ENCODE assay signal across 8 cellular contexts in the genomic region with DNA sequence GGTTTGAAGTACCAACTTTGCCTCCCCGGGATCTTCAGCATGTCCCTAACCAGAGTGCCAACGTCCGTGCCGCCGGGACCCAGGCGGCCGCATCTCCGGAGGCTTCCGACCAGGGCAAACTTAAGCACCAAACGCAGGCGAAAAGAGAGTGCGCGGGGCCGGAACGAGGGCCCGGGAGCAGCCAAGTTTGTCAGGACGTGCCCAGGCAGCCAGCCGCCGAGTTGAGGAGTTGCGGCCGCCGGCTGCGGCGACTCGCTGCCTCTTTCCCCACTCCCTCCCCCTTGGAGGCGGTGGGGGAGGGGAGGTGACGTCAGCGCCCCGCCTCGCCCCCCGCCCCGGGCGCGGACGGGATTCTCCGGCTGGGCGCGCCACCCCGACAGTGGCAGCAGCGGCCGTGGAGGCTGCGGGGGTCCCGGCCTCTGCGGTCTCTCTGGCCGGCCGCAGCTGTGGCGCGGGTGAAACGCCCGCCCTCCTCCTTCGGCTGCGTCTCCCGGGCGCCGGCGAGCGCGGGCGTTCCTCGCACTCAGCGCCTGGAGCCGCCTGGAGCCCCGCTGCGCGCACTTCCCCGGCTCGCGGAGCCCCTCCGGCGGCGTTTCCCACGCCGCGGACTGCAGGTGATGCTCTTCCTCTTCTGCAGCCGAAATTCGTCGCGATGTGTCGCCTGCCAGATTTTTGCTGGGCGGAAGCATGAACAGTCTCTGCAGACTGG. TPM values are rescaled to one million over a fixed set of nuclear protein-coding genes. Genes with fewer than 3 reads are reported as not detected.
DNase-seq lines count a peak whose midpoint lies in the region; ATAC-seq and TF ChIP-seq lines count a peak whose summit lies in the region.

No MANE protein-coding gene starts in this region.

- H3K9me3 Mint-ChIP-seq in GM23338, result peaks cover 3% of the 10 kb centered on the region; the same call in 2 of the 3 replicates
- no peaks in the 10 kb centered on the region for H3K9me3 Mint-ChIP-seq in endothelial cell (ENCODE audit: unreplicated experiment)

- H3K27ac ChIP-seq in 22Rv1, result peak overlapping the region; percentile 76
- no peak overlapping the region for H3K27ac ChIP-seq in GM23338 (ENCODE audit: low read depth)
- peak overlapping the region; percentile 98 for H3K27ac ChIP-seq in RWPE2 (ENCODE audit: poor library complexity, severe bottlenecking)
- H3K27ac ChIP-seq in mesendoderm (ENCODE audit: low read depth, low read length), result peak overlapping the region; percentile 77
- H3K27ac ChIP-seq in upper lobe of left lung, result peak overlapping the region; percentile 75 to 90 (median 82)

- H3K4me1 Mint-ChIP-seq in GM23338 (peaks cover 30% of the 10 kb centered on the region), endothelial cell (ENCODE audit: unreplicated experiment) (peaks cover 22% of the 10 kb centered on the region)

- TF ChIP-seq CTCF in 22Rv1 (IDR thresholded peaks at IDR 0.05), result peak; percentile 12; the same call in 1 of the 2 replicates
- TF ChIP-seq CTCF in GM23338 (conservative IDR thresholded peaks at IDR 0.05; ENCODE audit: low read depth in 2 of 2), result 0 out of 4 replicates have a peak, but pooled peaks of 1 of the 2 experiments have one; percentile 5
- no peak for TF ChIP-seq CTCF in RWPE2 (IDR thresholded peaks at IDR 0.05; ENCODE audit: poor library complexity, severe bottlenecking)
- TF ChIP-seq CTCF in endothelial cell (IDR thresholded peaks at IDR 0.05; ENCODE audit: unreplicated experiment), result no peak
- TF ChIP-seq CTCF in upper lobe of left lung (IDR thresholded peaks at IDR 0.05), result peak in 2 of 6 experiments; percentile 9 to 16

- peak overlapping the region; percentile 74 for H3K4ac ChIP-seq in mesendoderm (ENCODE audit: low read depth, low read length)

- H3K36me3 ChIP-seq in GM23338 (ENCODE audit: insufficient read depth) (no peaks in the 10 kb centered on the region), RWPE2 (ENCODE audit: low read depth) (0 out of 2 replicates have a peak, but pooled peaks cover 3% of the 10 kb centered on the region), mesendoderm (ENCODE audit: control insufficient read depth, insufficient read depth, low read length) (no peaks in the 10 kb centered on the region), upper lobe of left lung (no peaks in the 10 kb centered on the region)

- TF ChIP-seq EP300 in upper lobe of left lung (IDR thresholded peaks at IDR 0.05), result peak in 2 of 4 donors; percentile 29 to 54

- ATAC-seq in GM23338, result peak; percentile 20
- peak; percentile 22 for ATAC-seq in RWPE2 (ENCODE audit: low read depth)
- ATAC-seq in upper lobe of left lung (ENCODE audit: low FRiP score in 2 of 2), result peak; percentile 73 to 80
- no peak for ATAC-seq in HG03460 (IDR thresholded peaks at IDR 0.05; ENCODE audit: unreplicated experiment)

- H3K27me3 Mint-ChIP-seq in GM23338 (ENCODE audit: insufficient read depth, low read depth, poor library complexity) (peaks cover 29% of the 10 kb centered on the region), endothelial cell (ENCODE audit: unreplicated experiment) (peaks cover 15% of the 10 kb centered on the region)

- TF ChIP-seq POLR2A in upper lobe of left lung (IDR thresholded peaks at IDR 0.05), result peak in 3 of 4 donors; percentile 56 to 74 (median 72)

- H3K36me3 Mint-ChIP-seq in GM23338 (ENCODE audit: low read depth), result peaks cover 3% of the 10 kb centered on the region; the same call in 2 of the 3 replicates
- H3K36me3 Mint-ChIP-seq in endothelial cell (ENCODE audit: low read depth, unreplicated experiment), result peaks cover 6% of the 10 kb centered on the region

- 0 out of 2 replicates have a peak, but pooled peaks cover 2% of the 10 kb centered on the region for H3F3A ChIP-seq in GM23338 (replicated peaks; ENCODE audit: low read depth)

- peak overlapping the region; percentile 67 for H2BK5ac ChIP-seq in mesendoderm (ENCODE audit: low read length)

- peaks cover 2% of the 10 kb centered on the region; the same call in 1 of the 2 replicates for H4K20me1 ChIP-seq in GM23338 (replicated peaks; ENCODE audit: insufficient read depth)

- WGBS in mesendoderm (ENCODE audit: extremely low coverage, insufficient coverage, low lambda C conversion rate), result no CpG with 5 or more reads among the region's 80 CpGs
- 1 to 2% methylated on average over 12 to 33 of the region's 80 CpGs for WGBS in upper lobe of left lung, 2 donors

- H2BK120ac ChIP-seq in mesendoderm (ENCODE audit: low read depth, low read length), result peak overlapping the region; percentile 63

- peak overlapping the region; percentile 79 for H3K4me3 ChIP-seq in GM23338
- peak overlapping the region; percentile 97 for H3K4me3 ChIP-seq in RWPE2 (ENCODE audit: severe bottlenecking)
- peak overlapping the region; percentile 85 for H3K4me3 ChIP-seq in mesendoderm (ENCODE audit: low read length)
- peak overlapping the region; percentile 8 to 89 (median 76) for H3K4me3 ChIP-seq in upper lobe of left lung

- H3K27ac Mint-ChIP-seq in GM23338, result no peak overlapping the region
- H3K27ac Mint-ChIP-seq in endothelial cell (ENCODE audit: unreplicated experiment), result peak overlapping the region; percentile 89

- no peak overlapping the region for H4K5ac ChIP-seq in mesendoderm (ENCODE audit: low read length)

- no peak overlapping the region for H2AK5ac ChIP-seq in mesendoderm (ENCODE audit: low read length)

- H3K18ac ChIP-seq in mesendoderm (ENCODE audit: low read length), result peak overlapping the region; percentile 86

- H3K56ac ChIP-seq in mesendoderm (ENCODE audit: low read length), result peak overlapping the region; percentile 87

- H2BK15ac ChIP-seq in mesendoderm (replicated peaks; ENCODE audit: low read depth), result peak overlapping the region; percentile 39

- no peaks in the 10 kb centered on the region for H3K79me1 ChIP-seq in mesendoderm (ENCODE audit: low read length)

- H3K9ac ChIP-seq in mesendoderm (ENCODE audit: low read length), result peak overlapping the region; percentile 78

- H3K27me3 ChIP-seq in GM23338 (ENCODE audit: insufficient read depth) (peaks cover 40% of the 10 kb centered on the region), RWPE2 (ENCODE audit: insufficient read depth, poor library complexity, severe bottlenecking) (no peaks in the 10 kb centered on the region), mesendoderm (ENCODE audit: insufficient read depth, low read length, poor library complexity) (no peaks in the 10 kb centered on the region), upper lobe of left lung (peaks cover 0 to 5% (median 0%) of the 10 kb centered on the region in 4 donors)

- H3K4me2 ChIP-seq in GM23338, result peak overlapping the region; percentile 89
- H3K4me2 ChIP-seq in mesendoderm (ENCODE audit: low read length), result peak overlapping the region; percentile 95

- H3K4me1 ChIP-seq in GM23338 (ENCODE audit: insufficient read depth), result peaks cover 27% of the 10 kb centered on the region
- peaks cover 22% of the 10 kb centered on the region for H3K4me1 ChIP-seq in RWPE2 (ENCODE audit: insufficient read depth, poor library complexity, severe bottlenecking)
- H3K4me1 ChIP-seq in mesendoderm (ENCODE audit: control insufficient read depth, low read depth, low read length), result peaks cover 8% of the 10 kb centered on the region
- peaks cover 0 to 44% (median 4%) of the 10 kb centered on the region in 4 donors for H3K4me1 ChIP-seq in upper lobe of left lung

- H3K23ac ChIP-seq in mesendoderm (ENCODE audit: low read length), result peak overlapping the region; percentile 83

- H3K4me3 Mint-ChIP-seq in GM23338, result peak overlapping the region; percentile 95
- peak overlapping the region; percentile 98 for H3K4me3 Mint-ChIP-seq in endothelial cell (ENCODE audit: unreplicated experiment)

- DNase-seq in GM23338 (ENCODE audit: low spot score) (peak; percentile 87), RWPE2 (ENCODE audit: low spot score) (peak; percentile 76), endothelial cell (ENCODE audit: low spot score) (peak; percentile 81), mesendoderm (peak; percentile 94), upper lobe of left lung (peak; percentile 63 to 94), cerebellar nuclear complex (lab: John Stamatoyannopoulos, UW) (no peak)

- H4K8ac ChIP-seq in mesendoderm (ENCODE audit: low read depth, low read length), result no peak overlapping the region

- H3K79me2 ChIP-seq in GM23338 (replicated peaks; ENCODE audit: insufficient read depth), result peaks cover 21% of the 10 kb centered on the region
- H3K79me2 ChIP-seq in mesendoderm (ENCODE audit: control insufficient read depth, insufficient read depth, low read length), result peaks cover 3% of the 10 kb centered on the region

- peak overlapping the region; percentile 92 for H2AFZ ChIP-seq in GM23338

- H3K9me2 ChIP-seq in GM23338 (ENCODE audit: insufficient read depth), result no peaks in the 10 kb centered on the region

- H3K9me3 ChIP-seq in RWPE2 (ENCODE audit: severe bottlenecking) (no peaks in the 10 kb centered on the region), upper lobe of left lung (no peaks in the 10 kb centered on the region)

TF ChIP-seq in GM23338, 12 proteins besides CTCF, POLR2A, EP300 and RAD21:
- TF ChIP-seq, protein P1, sequence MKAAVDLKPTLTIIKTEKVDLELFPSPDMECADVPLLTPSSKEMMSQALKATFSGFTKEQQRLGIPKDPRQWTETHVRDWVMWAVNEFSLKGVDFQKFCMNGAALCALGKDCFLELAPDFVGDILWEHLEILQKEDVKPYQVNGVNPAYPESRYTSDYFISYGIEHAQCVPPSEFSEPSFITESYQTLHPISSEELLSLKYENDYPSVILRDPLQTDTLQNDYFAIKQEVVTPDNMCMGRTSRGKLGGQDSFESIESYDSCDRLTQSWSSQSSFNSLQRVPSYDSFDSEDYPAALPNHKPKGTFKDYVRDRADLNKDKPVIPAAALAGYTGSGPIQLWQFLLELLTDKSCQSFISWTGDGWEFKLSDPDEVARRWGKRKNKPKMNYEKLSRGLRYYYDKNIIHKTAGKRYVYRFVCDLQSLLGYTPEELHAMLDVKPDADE (IDR thresholded peaks at IDR 0.05), result no peak
- peak; percentile 55; the same call in 1 of the 2 replicates for TF ChIP-seq POLR2AphosphoS5 (IDR thresholded peaks at IDR 0.05; ENCODE audit: low read depth)
- TF ChIP-seq CREB1 (CRISPR knock-in tag; IDR thresholded peaks at IDR 0.05; ENCODE audit: low read depth), result peak; percentile 97
- no peak for TF ChIP-seq EZH2 (IDR thresholded peaks at IDR 0.05; ENCODE audit: low read depth, unreplicated experiment)

RNA-seq across cellular contexts. Expression of a gene that starts 2.9 kb away (rescaled TPM):
- 124 and 137 TPM in 2 replicates for total RNA-seq in GM23338 (2014; rRNA removed; shearing (Covaris generic))
- polyA plus RNA-seq in GM23338 (2016; fragmentation: Nextera tagmentation; extraction: Ambion mirVana), result 31.3 and 37.6 TPM in 2 replicates
- 67.7 TPM for total RNA-seq in endothelial cell (ENCODE audit: unreplicated experiment)
- polyA plus RNA-seq in mesendoderm (2013, experiment 1 of 2), result 32.3 TPM
- 29.4 TPM for polyA plus RNA-seq in mesendoderm (2013, experiment 2 of 2)
- 10 to 100 TPM; 42.8 to 92.2 (median 77.4) TPM for total RNA-seq in upper lobe of left lung

Comparison
In these comparisons a context has a peak if more than half of its experiments do, and no peak if none do; other contexts are left out.
1. DNase-seq: peak in GM23338 (single experiment), RWPE2 (single experiment), endothelial cell (single experiment), mesendoderm (single experiment) and upper lobe of left lung (2 of 2); none in cerebellar nuclear complex (0 of 2).
2. Peak in every context shown above with its lines, with median percentiles within 50 percentile points of each other: H3K4me3 ChIP-seq.